In genomic region chr1:102174259-102174863, GRCh38 we compare ENCODE assay signal across 1 cellular context.
TF ChIP-seq lines count a peak whose summit lies in the region.

No MANE protein-coding gene starts in this region.

TF ChIP-seq in WTC11, 78 proteins besides CTCF, POLR2A, EP300 and RAD21 (continued from another document):
- TF ChIP-seq, protein P1, sequence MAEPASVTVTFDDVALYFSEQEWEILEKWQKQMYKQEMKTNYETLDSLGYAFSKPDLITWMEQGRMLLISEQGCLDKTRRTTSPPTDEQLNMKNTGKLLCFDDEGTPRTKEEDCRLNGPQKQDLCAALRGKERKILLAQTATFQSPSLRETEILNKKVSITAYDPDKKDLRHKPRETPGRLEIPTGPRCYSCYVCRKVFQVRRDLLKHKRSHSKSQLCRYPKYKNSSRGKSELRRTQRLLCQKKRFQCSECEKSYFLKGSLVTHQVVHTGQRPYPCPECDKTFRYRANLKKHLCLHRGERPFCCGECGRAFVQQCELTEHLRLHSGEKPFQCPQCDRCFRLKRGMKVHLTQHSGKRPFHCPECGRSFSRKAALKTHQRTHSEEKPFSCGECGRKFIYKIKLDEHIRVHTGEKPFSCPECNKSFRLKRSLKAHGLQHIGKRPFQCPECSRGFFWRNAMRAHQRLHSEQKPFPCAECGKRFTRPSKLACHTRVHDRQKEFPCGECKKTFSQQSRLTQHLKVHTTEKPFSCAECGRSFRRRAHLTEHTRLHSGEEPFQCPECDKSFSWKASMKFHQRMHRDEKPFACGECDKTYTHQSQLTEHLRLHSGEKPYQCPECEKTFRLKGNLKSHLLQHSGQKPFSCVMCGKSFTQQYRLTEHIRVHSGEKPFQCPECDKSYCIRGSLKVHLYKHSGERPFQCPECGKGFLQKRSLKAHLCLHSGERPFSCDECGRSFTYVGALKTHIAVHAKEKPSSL (CRISPR knock-in tag; conservative IDR thresholded peaks at IDR 0.05), result no peak
- TF ChIP-seq CREM (CRISPR knock-in tag; IDR thresholded peaks at IDR 0.05), result no peak
- TF ChIP-seq, protein P2, sequence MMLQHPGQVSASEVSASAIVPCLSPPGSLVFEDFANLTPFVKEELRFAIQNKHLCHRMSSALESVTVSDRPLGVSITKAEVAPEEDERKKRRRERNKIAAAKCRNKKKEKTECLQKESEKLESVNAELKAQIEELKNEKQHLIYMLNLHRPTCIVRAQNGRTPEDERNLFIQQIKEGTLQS (CRISPR knock-in tag; conservative IDR thresholded peaks at IDR 0.05), result no peak
- TF ChIP-seq ZNF121 (CRISPR knock-in tag; IDR thresholded peaks at IDR 0.05), result no peak
- TF ChIP-seq ARID4B (CRISPR knock-in tag; IDR thresholded peaks at IDR 0.05; ENCODE audit: borderline replicate concordance), result no peak
- TF ChIP-seq, protein P3, sequence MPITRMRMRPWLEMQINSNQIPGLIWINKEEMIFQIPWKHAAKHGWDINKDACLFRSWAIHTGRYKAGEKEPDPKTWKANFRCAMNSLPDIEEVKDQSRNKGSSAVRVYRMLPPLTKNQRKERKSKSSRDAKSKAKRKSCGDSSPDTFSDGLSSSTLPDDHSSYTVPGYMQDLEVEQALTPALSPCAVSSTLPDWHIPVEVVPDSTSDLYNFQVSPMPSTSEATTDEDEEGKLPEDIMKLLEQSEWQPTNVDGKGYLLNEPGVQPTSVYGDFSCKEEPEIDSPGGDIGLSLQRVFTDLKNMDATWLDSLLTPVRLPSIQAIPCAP (CRISPR knock-in tag; IDR thresholded peaks at IDR 0.05), result no peak
- TF ChIP-seq JUN (CRISPR knock-in tag; IDR thresholded peaks at IDR 0.05), result no peak
